Comparison of ENCODE assay signal across 40 cellular contexts in the genomic region with DNA sequence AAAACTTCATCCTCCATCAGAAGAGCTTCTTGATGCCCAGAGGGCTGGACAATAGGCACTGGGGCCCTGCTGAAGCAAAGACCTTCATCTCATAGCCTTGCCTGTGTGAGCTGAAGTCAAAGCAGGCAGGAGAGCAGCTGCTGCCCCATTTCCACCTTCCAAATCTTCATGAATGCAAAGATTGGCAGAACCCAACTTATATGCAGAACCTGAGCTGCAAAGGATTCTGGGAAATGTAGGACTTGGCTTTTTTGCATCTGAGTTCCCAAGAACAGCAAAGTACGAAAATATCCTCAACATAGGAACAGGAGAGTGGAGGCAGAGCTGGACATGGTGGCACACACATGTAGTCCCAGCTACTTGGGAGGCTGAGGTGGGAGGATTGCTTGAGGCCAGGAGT. TPM values are rescaled to one million over a fixed set of nuclear protein-coding genes. Genes with fewer than 3 reads are reported as not detected.
"Had no signal": no experiment of that assay in that cellular context is flagged by ENCODE, and none has a peak within 500 bp of the region (broad histone marks: within the 10 kb centered on the region; RNA-seq: fewer than 3 reads in every experiment).

No MANE protein-coding gene starts in this region.

- DNase-seq: activated CD4-positive, alpha-beta memory T cell treated with anti-CD3 and anti-CD28 coated beads, Interleukin-2, amount 10 ng/mL, durations not matched to agents 7 days and 5 days; activated CD4-positive, alpha-beta T cell treated with anti-CD3 and anti-CD28 coated beads for 1 hour; activated CD4-positive, alpha-beta T cell treated with anti-CD3 and anti-CD28 coated beads for 36 hours; activated CD4-positive, alpha-beta T cell treated with anti-CD3 and anti-CD28 coated beads for 48 hours; activated CD4-positive, alpha-beta T cell treated with anti-CD3 and anti-CD28 coated beads, Interleukin-2, amount 10 ng/mL, durations not matched to agents 7 days and 5 days; activated CD4-positive, alpha-beta T cell treated with anti-CD3 and anti-CD28 coated beads, Interleukin-2, amount 50 U/mL, for 48 hours; activated CD4-positive, CD25-positive, alpha-beta regulatory T cell; activated CD8-positive, alpha-beta memory T cell treated with anti-CD3 and anti-CD28 coated beads for 24 hours; activated CD8-positive, alpha-beta memory T cell treated with anti-CD3 and anti-CD28 coated beads, Interleukin-2, amount 10 ng/mL, durations not matched to agents 7 days and 5 days; activated CD8-positive, alpha-beta memory T cell treated with anti-CD3 and anti-CD28 coated beads, Interleukin-2, amount 50 U/mL, for 48 hours; activated CD8-positive, alpha-beta T cell treated with anti-CD3 and anti-CD28 coated beads, Interleukin-2, amount 10 ng/mL, durations not matched to agents 7 days and 5 days; activated effector memory CD4-positive, alpha-beta T cell treated with Interleukin-2 at 50 U/mL for 16 hours; activated gamma-delta T cell; activated naive CD4-positive, alpha-beta T cell treated with anti-CD3 and anti-CD28 coated beads, Interleukin-2, amount 10 ng/mL, durations not matched to agents 7 days and 5 days; activated naive CD4-positive, alpha-beta T cell treated with Interleukin-2 at 50 U/mL for 16 hours; activated naive CD8-positive, alpha-beta T cell treated with anti-CD3 and anti-CD28 coated beads, Interleukin-2, amount 10 ng/mL, durations not matched to agents 7 days and 5 days; activated naive CD8-positive, alpha-beta T cell treated with anti-CD3 and anti-CD28 coated beads, Interleukin-2, amount 50 U/mL, for 24 hours; activated T-cell treated with anti-CD3 and anti-CD28 coated beads, Interleukin-2, amount 50 U/mL, for 24 hours; activated T-cell treated with anti-CD3 and anti-CD28 coated beads, Interleukin-2, amount 50 U/mL, for 48 hours; amygdala; anterior cingulate cortex; caudate nucleus; cerebellar nuclear complex; T-helper 1 cell; T-helper 2 cell; T-helper 9 cell; WERI-Rb-1 had no signal

- H3K4me1 Mint-ChIP-seq: activated CD4-positive, alpha-beta memory T cell treated with anti-CD3 and anti-CD28 coated beads, Interleukin-2, amount 10 ng/mL, durations not matched to agents 7 days and 5 days; activated CD4-positive, alpha-beta T cell treated with anti-CD3 and anti-CD28 coated beads, Interleukin-2, amount 10 ng/mL, durations not matched to agents 7 days and 5 days; activated CD8-positive, alpha-beta memory T cell treated with anti-CD3 and anti-CD28 coated beads, Interleukin-2, amount 10 ng/mL, durations not matched to agents 7 days and 5 days; activated naive CD4-positive, alpha-beta T cell treated with anti-CD3 and anti-CD28 coated beads, Interleukin-2, amount 10 ng/mL, durations not matched to agents 7 days and 5 days; activated naive CD8-positive, alpha-beta T cell treated with anti-CD3 and anti-CD28 coated beads, Interleukin-2, amount 10 ng/mL, durations not matched to agents 7 days and 5 days; brain; central memory CD8-positive, alpha-beta T cell; WTC11 had no signal

- H3K4me3 ChIP-seq: ascending aorta, cardiac muscle cell had no signal

- ATAC-seq: activated CD4-positive, alpha-beta T cell treated with anti-CD3 and anti-CD28 coated beads for 36 hours; activated CD4-positive, CD25-positive, alpha-beta regulatory T cell treated with anti-CD3 and anti-CD28 coated beads, Interleukin-2, amount 50 U/mL, for 24 hours; activated CD8-positive, alpha-beta memory T cell treated with anti-CD3 and anti-CD28 coated beads, Interleukin-2, amount 10 ng/mL, durations not matched to agents 7 days and 5 days; activated CD8-positive, alpha-beta T cell treated with anti-CD3 and anti-CD28 coated beads, Interleukin-2, amount 10 ng/mL, durations not matched to agents 7 days and 5 days; activated naive CD8-positive, alpha-beta T cell treated with anti-CD3 and anti-CD28 coated beads, Interleukin-2, amount 50 U/mL, for 24 hours; WTC11 had no signal

- H3K27me3 ChIP-seq: ascending aorta, cardiac muscle cell had no signal

- H3K27ac ChIP-seq: ascending aorta, cardiac muscle cell, WERI-Rb-1 had no signal

- H3K27me3 Mint-ChIP-seq: activated CD4-positive, alpha-beta memory T cell treated with anti-CD3 and anti-CD28 coated beads, Interleukin-2, amount 10 ng/mL, durations not matched to agents 7 days and 5 days; activated CD4-positive, alpha-beta T cell treated with anti-CD3 and anti-CD28 coated beads for 36 hours; activated CD4-positive, alpha-beta T cell treated with anti-CD3 and anti-CD28 coated beads, Interleukin-2, amount 10 ng/mL, durations not matched to agents 7 days and 5 days; activated CD8-positive, alpha-beta memory T cell treated with anti-CD3 and anti-CD28 coated beads, Interleukin-2, amount 10 ng/mL, durations not matched to agents 7 days and 5 days; activated naive CD4-positive, alpha-beta T cell treated with anti-CD3 and anti-CD28 coated beads, Interleukin-2, amount 10 ng/mL, durations not matched to agents 7 days and 5 days; activated naive CD4-positive, alpha-beta T cell treated with anti-CD3 and anti-CD28 coated beads, Interleukin-2, amount 50 U/mL, for 24 hours; activated naive CD8-positive, alpha-beta T cell; activated naive CD8-positive, alpha-beta T cell treated with anti-CD3 and anti-CD28 coated beads, Interleukin-2, amount 10 ng/mL, durations not matched to agents 7 days and 5 days; activated naive CD8-positive, alpha-beta T cell treated with anti-CD3 and anti-CD28 coated beads, Interleukin-2, amount 50 U/mL, for 24 hours; activated T-cell treated with anti-CD3 and anti-CD28 coated beads, Interleukin-2, amount 50 U/mL, for 24 hours; central memory CD8-positive, alpha-beta T cell had no signal

- H3K27ac Mint-ChIP-seq: activated CD4-positive, alpha-beta memory T cell treated with anti-CD3 and anti-CD28 coated beads, Interleukin-2, amount 10 ng/mL, durations not matched to agents 7 days and 5 days; activated CD4-positive, alpha-beta T cell treated with anti-CD3 and anti-CD28 coated beads for 36 hours; activated CD4-positive, alpha-beta T cell treated with anti-CD3 and anti-CD28 coated beads, Interleukin-2, amount 10 ng/mL, durations not matched to agents 7 days and 5 days; activated CD8-positive, alpha-beta memory T cell treated with anti-CD3 and anti-CD28 coated beads, Interleukin-2, amount 10 ng/mL, durations not matched to agents 7 days and 5 days; activated CD8-positive, alpha-beta T cell treated with anti-CD3 and anti-CD28 coated beads, Interleukin-2, amount 10 ng/mL, durations not matched to agents 7 days and 5 days; activated naive CD4-positive, alpha-beta T cell treated with anti-CD3 and anti-CD28 coated beads, Interleukin-2, amount 10 ng/mL, durations not matched to agents 7 days and 5 days; activated naive CD4-positive, alpha-beta T cell treated with anti-CD3 and anti-CD28 coated beads, Interleukin-2, amount 50 U/mL, for 24 hours; activated naive CD8-positive, alpha-beta T cell; activated naive CD8-positive, alpha-beta T cell treated with anti-CD3 and anti-CD28 coated beads, Interleukin-2, amount 10 ng/mL, durations not matched to agents 7 days and 5 days; activated naive CD8-positive, alpha-beta T cell treated with anti-CD3 and anti-CD28 coated beads, Interleukin-2, amount 50 U/mL, for 24 hours; activated T-cell treated with anti-CD3 and anti-CD28 coated beads, Interleukin-2, amount 50 U/mL, for 24 hours; activated T-helper 2 cell treated with anti-CD3 and anti-CD28 coated beads, Interferon-gamma antibody, Interleukin-2, Interleukin-4, amounts not matched to agents 10 μg/mL and 5 μg/mL and 100 μg/mL, durations not matched to agents 14 hours and 24 hours and 36 hours; brain; T-helper 1 cell treated with Interleukin-12 subunit alpha and Interleukin-12 subunit beta and Interleukin-4 antibody, amounts not matched to agents 30 μg/mL and 1 μg/mL, for 36 hours; T-helper 2 cell treated with Interferon-gamma antibody and Interleukin-4, amounts not matched to agents 5 μg/mL and 100 μg/mL, for 36 hours; WTC11 had no signal

- H3K9me3 Mint-ChIP-seq: activated CD4-positive, alpha-beta memory T cell treated with anti-CD3 and anti-CD28 coated beads, Interleukin-2, amount 10 ng/mL, durations not matched to agents 7 days and 5 days; activated naive CD4-positive, alpha-beta T cell treated with anti-CD3 and anti-CD28 coated beads, Interleukin-2, amount 10 ng/mL, durations not matched to agents 7 days and 5 days; activated naive CD4-positive, alpha-beta T cell treated with anti-CD3 and anti-CD28 coated beads, Interleukin-2, amount 50 U/mL, for 24 hours; activated naive CD8-positive, alpha-beta T cell treated with anti-CD3 and anti-CD28 coated beads, Interleukin-2, amount 10 ng/mL, durations not matched to agents 7 days and 5 days; activated naive CD8-positive, alpha-beta T cell treated with anti-CD3 and anti-CD28 coated beads, Interleukin-2, amount 50 U/mL, for 24 hours; activated T-cell treated with anti-CD3 and anti-CD28 coated beads, Interleukin-2, amount 50 U/mL, for 24 hours; activated T-helper 2 cell treated with anti-CD3 and anti-CD28 coated beads, Interferon-gamma antibody, Interleukin-2, Interleukin-4, amounts not matched to agents 10 μg/mL and 5 μg/mL and 100 μg/mL, durations not matched to agents 14 hours and 24 hours and 36 hours; central memory CD8-positive, alpha-beta T cell; T-helper 1 cell treated with Interleukin-12 subunit alpha and Interleukin-12 subunit beta and Interleukin-4 antibody, amounts not matched to agents 30 μg/mL and 1 μg/mL, for 36 hours; T-helper 2 cell treated with Interferon-gamma antibody and Interleukin-4, amounts not matched to agents 5 μg/mL and 100 μg/mL, for 36 hours had no signal

- H3K4me3 Mint-ChIP-seq: activated CD4-positive, alpha-beta memory T cell treated with anti-CD3 and anti-CD28 coated beads, Interleukin-2, amount 10 ng/mL, durations not matched to agents 7 days and 5 days; activated CD4-positive, alpha-beta T cell treated with anti-CD3 and anti-CD28 coated beads for 36 hours; activated CD4-positive, alpha-beta T cell treated with anti-CD3 and anti-CD28 coated beads, Interleukin-2, amount 10 ng/mL, durations not matched to agents 7 days and 5 days; activated CD8-positive, alpha-beta memory T cell treated with anti-CD3 and anti-CD28 coated beads, Interleukin-2, amount 10 ng/mL, durations not matched to agents 7 days and 5 days; activated CD8-positive, alpha-beta T cell treated with anti-CD3 and anti-CD28 coated beads, Interleukin-2, amount 10 ng/mL, durations not matched to agents 7 days and 5 days; activated naive CD4-positive, alpha-beta T cell treated with anti-CD3 and anti-CD28 coated beads, Interleukin-2, amount 10 ng/mL, durations not matched to agents 7 days and 5 days; activated naive CD4-positive, alpha-beta T cell treated with anti-CD3 and anti-CD28 coated beads, Interleukin-2, amount 50 U/mL, for 24 hours; activated naive CD8-positive, alpha-beta T cell; activated naive CD8-positive, alpha-beta T cell treated with anti-CD3 and anti-CD28 coated beads, Interleukin-2, amount 10 ng/mL, durations not matched to agents 7 days and 5 days; activated naive CD8-positive, alpha-beta T cell treated with anti-CD3 and anti-CD28 coated beads, Interleukin-2, amount 50 U/mL, for 24 hours; activated T-cell treated with anti-CD3 and anti-CD28 coated beads, Interleukin-2, amount 50 U/mL, for 24 hours; brain; central memory CD8-positive, alpha-beta T cell; T-helper 1 cell treated with Interleukin-12 subunit alpha and Interleukin-12 subunit beta and Interleukin-4 antibody, amounts not matched to agents 30 μg/mL and 1 μg/mL, for 36 hours; T-helper 2 cell treated with Interferon-gamma antibody and Interleukin-4, amounts not matched to agents 5 μg/mL and 100 μg/mL, for 36 hours; WTC11 had no signal

- FAIRE-seq: TTC549 had no signal

RNA-seq across cellular contexts. Expression of a gene that starts 30.8 kb away (rescaled TPM):
- total RNA-seq: activated CD4-positive, alpha-beta memory T cell treated with anti-CD3 and anti-CD28 coated beads, Interleukin-2, amount 10 ng/mL, durations not matched to agents 7 days and 5 days; activated CD4-positive, alpha-beta T cell treated with anti-CD3 and anti-CD28 coated beads for 36 hours; activated CD4-positive, alpha-beta T cell treated with anti-CD3 and anti-CD28 coated beads, Interleukin-2, amount 10 ng/mL, durations not matched to agents 7 days and 5 days; activated CD8-positive, alpha-beta memory T cell treated with anti-CD3 and anti-CD28 coated beads, Interleukin-2, amount 10 ng/mL, durations not matched to agents 7 days and 5 days; activated CD8-positive, alpha-beta T cell treated with anti-CD3 and anti-CD28 coated beads, Interleukin-2, amount 10 ng/mL, durations not matched to agents 7 days and 5 days; activated naive CD8-positive, alpha-beta T cell treated with anti-CD3 and anti-CD28 coated beads, Interleukin-2, amount 10 ng/mL, durations not matched to agents 7 days and 5 days; activated T-helper 2 cell treated with anti-CD3 and anti-CD28 coated beads, Interferon-gamma antibody, Interleukin-2, Interleukin-4, amounts not matched to agents 10 μg/mL and 5 μg/mL and 100 μg/mL, durations not matched to agents 14 hours and 24 hours and 36 hours; ascending aorta; WTC11 had no signal

RNA-seq across cellular contexts. Expression of a gene that starts 46.6 kb away (rescaled TPM):
- total RNA-seq: activated CD4-positive, alpha-beta memory T cell treated with anti-CD3 and anti-CD28 coated beads, Interleukin-2, amount 10 ng/mL, durations not matched to agents 7 days and 5 days; activated CD4-positive, alpha-beta T cell treated with anti-CD3 and anti-CD28 coated beads for 36 hours; activated CD4-positive, alpha-beta T cell treated with anti-CD3 and anti-CD28 coated beads, Interleukin-2, amount 10 ng/mL, durations not matched to agents 7 days and 5 days; activated CD8-positive, alpha-beta memory T cell treated with anti-CD3 and anti-CD28 coated beads, Interleukin-2, amount 10 ng/mL, durations not matched to agents 7 days and 5 days; activated CD8-positive, alpha-beta T cell treated with anti-CD3 and anti-CD28 coated beads, Interleukin-2, amount 10 ng/mL, durations not matched to agents 7 days and 5 days; activated naive CD8-positive, alpha-beta T cell treated with anti-CD3 and anti-CD28 coated beads, Interleukin-2, amount 10 ng/mL, durations not matched to agents 7 days and 5 days; activated T-helper 2 cell treated with anti-CD3 and anti-CD28 coated beads, Interferon-gamma antibody, Interleukin-2, Interleukin-4, amounts not matched to agents 10 μg/mL and 5 μg/mL and 100 μg/mL, durations not matched to agents 14 hours and 24 hours and 36 hours; bronchial epithelial cell had no signal

RNA-seq across cellular contexts. Expression of a gene that starts 48.7 kb away (rescaled TPM):
- total RNA-seq: activated CD4-positive, alpha-beta memory T cell treated with anti-CD3 and anti-CD28 coated beads, Interleukin-2, amount 10 ng/mL, durations not matched to agents 7 days and 5 days; activated CD4-positive, alpha-beta T cell treated with anti-CD3 and anti-CD28 coated beads, Interleukin-2, amount 10 ng/mL, durations not matched to agents 7 days and 5 days; activated CD8-positive, alpha-beta memory T cell treated with anti-CD3 and anti-CD28 coated beads, Interleukin-2, amount 10 ng/mL, durations not matched to agents 7 days and 5 days; activated CD8-positive, alpha-beta T cell treated with anti-CD3 and anti-CD28 coated beads, Interleukin-2, amount 10 ng/mL, durations not matched to agents 7 days and 5 days; activated naive CD8-positive, alpha-beta T cell treated with anti-CD3 and anti-CD28 coated beads, Interleukin-2, amount 10 ng/mL, durations not matched to agents 7 days and 5 days; activated T-helper 2 cell treated with anti-CD3 and anti-CD28 coated beads, Interferon-gamma antibody, Interleukin-2, Interleukin-4, amounts not matched to agents 10 μg/mL and 5 μg/mL and 100 μg/mL, durations not matched to agents 14 hours and 24 hours and 36 hours; ascending aorta had no signal
